8 cellular contexts compared by ENCODE assay signal in the genomic region with DNA sequence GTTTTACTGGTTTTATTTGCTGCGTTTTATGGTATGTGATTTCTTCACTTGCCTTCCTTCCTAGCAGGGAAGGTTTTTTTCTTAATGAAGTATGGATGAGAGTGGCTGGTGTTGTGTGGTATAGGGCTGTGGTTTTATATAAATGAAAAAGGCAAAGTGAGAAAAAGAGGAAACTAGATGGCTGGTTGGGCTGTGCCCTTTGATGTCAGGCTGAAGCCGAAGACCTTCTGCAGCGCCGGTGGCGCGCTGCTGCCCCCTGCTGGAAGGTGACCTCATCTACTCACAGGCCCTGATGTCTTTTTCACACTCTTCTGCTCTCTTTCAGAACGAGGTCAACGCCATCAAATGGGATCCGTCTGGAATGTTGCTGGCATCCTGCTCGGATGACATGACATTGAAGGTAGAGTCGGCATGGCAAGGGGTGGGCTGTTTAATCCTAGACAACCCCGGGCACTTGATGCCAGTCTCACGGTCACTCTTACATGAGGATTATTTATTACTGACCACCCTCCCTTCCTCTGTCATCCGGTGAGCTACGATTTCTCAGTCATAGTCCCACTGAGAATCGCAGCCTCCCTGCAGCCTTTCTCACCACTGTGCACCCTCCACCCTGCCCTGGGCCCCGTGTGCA. TPM values are rescaled to one million over a fixed set of nuclear protein-coding genes. Genes with fewer than 3 reads are reported as not detected.
DNase-seq lines count a peak whose midpoint lies in the region; ATAC-seq and TF ChIP-seq lines count a peak whose summit lies in the region.

No MANE protein-coding gene starts in this region.

- H3K36me3 ChIP-seq in GM23338 (ENCODE audit: insufficient read depth) = no peaks in the 10 kb centered on the region; the same call in 1 of the 2 replicates
- peaks cover 6% of the 10 kb centered on the region; the same call in 1 of the 2 replicates for H3K36me3 ChIP-seq in MM.1S (replicated peaks; ENCODE audit: insufficient read depth, low read length)
- H3K36me3 ChIP-seq in uterus = no peaks in the 10 kb centered on the region

- no peaks in the 10 kb centered on the region for H3K9me3 Mint-ChIP-seq in GM23338
- H3K9me3 Mint-ChIP-seq in activated naive CD4-positive, alpha-beta T cell treated with anti-CD3 and anti-CD28 coated beads, Interleukin-2, amount 50 U/mL, for 24 hours = no peaks in the 10 kb centered on the region

- DNase-seq in EL (peak; percentile 55), GM23338 (ENCODE audit: low spot score) (peak; percentile 73), MM.1S (peak; percentile 63), SKM-1 (lab: John Stamatoyannopoulos, UW; ENCODE audit: unreplicated experiment) (peak; percentile 9), head of caudate nucleus (peak; percentile 58 to 90 (median 81)), posterior vena cava (ENCODE audit: low spot score) (peak; percentile 94), uterus (peak; percentile 67 to 75)

- no peak overlapping the region for H3K4me3 Mint-ChIP-seq in GM23338
- H3K4me3 Mint-ChIP-seq in activated naive CD4-positive, alpha-beta T cell treated with anti-CD3 and anti-CD28 coated beads, Interleukin-2, amount 50 U/mL, for 24 hours = no peak overlapping the region

- H3K27me3 Mint-ChIP-seq in GM23338 (ENCODE audit: insufficient read depth, low read depth, poor library complexity) = peaks cover 3% of the 10 kb centered on the region
- no peaks in the 10 kb centered on the region for H3K27me3 Mint-ChIP-seq in activated naive CD4-positive, alpha-beta T cell treated with anti-CD3 and anti-CD28 coated beads, Interleukin-2, amount 50 U/mL, for 24 hours

- no peak overlapping the region for H2AFZ ChIP-seq in GM23338
- no peak overlapping the region for H2AFZ ChIP-seq in MM.1S (ENCODE audit: low read length)

- H3K27me3 ChIP-seq in GM23338 (ENCODE audit: insufficient read depth) (no peaks in the 10 kb centered on the region), MM.1S (replicated peaks; ENCODE audit: insufficient read depth, low read length) (no peaks in the 10 kb centered on the region), uterus (no peaks in the 10 kb centered on the region)

- peak; percentile 87 for ATAC-seq in GM23338

- no peak for TF ChIP-seq POLR2A in uterus (IDR thresholded peaks at IDR 0.05)

- peaks cover 67% of the 10 kb centered on the region for H3K36me3 Mint-ChIP-seq in GM23338 (ENCODE audit: low read depth)
- peaks cover 9% of the 10 kb centered on the region for H3K36me3 Mint-ChIP-seq in activated naive CD4-positive, alpha-beta T cell treated with anti-CD3 and anti-CD28 coated beads, Interleukin-2, amount 50 U/mL, for 24 hours

- H3K79me2 ChIP-seq in GM23338 (replicated peaks; ENCODE audit: insufficient read depth) (no peaks in the 10 kb centered on the region), MM.1S (ENCODE audit: low read length) (no peaks in the 10 kb centered on the region)

- no peak overlapping the region for H3K27ac Mint-ChIP-seq in GM23338
- peak overlapping the region; percentile 38 for H3K27ac Mint-ChIP-seq in activated naive CD4-positive, alpha-beta T cell treated with anti-CD3 and anti-CD28 coated beads, Interleukin-2, amount 50 U/mL, for 24 hours

- no peaks in the 10 kb centered on the region for H4K20me1 ChIP-seq in GM23338 (replicated peaks; ENCODE audit: insufficient read depth)
- H4K20me1 ChIP-seq in MM.1S (ENCODE audit: insufficient read depth, low read length) = no peaks in the 10 kb centered on the region

- H3K9me2 ChIP-seq in GM23338 (ENCODE audit: insufficient read depth) = no peaks in the 10 kb centered on the region
- no peaks in the 10 kb centered on the region for H3K9me2 ChIP-seq in MM.1S (replicated peaks; ENCODE audit: insufficient read depth, low read length)

- intact Hi-C loops in head of caudate nucleus (cut with DNase I) (loop anchor here (5.0 kb wide), 1 partner anchor 892 kb away; no protein-coding TSS in a partner anchor), posterior vena cava (cut with DNase I) (no loop called here), uterus (cut with DNase I; ENCODE audit: low total_unique reads) (no loop called here)

- H3F3A ChIP-seq in GM23338 (replicated peaks; ENCODE audit: low read depth) = no peaks in the 10 kb centered on the region
- H3F3A ChIP-seq in MM.1S (ENCODE audit: insufficient read depth, low read length) = no peaks in the 10 kb centered on the region

- H3K4me1 ChIP-seq in GM23338 (ENCODE audit: insufficient read depth) (no peaks in the 10 kb centered on the region), MM.1S (ENCODE audit: low read length) (no peaks in the 10 kb centered on the region), uterus (no peaks in the 10 kb centered on the region)

- H3K4me3 ChIP-seq in GM23338 (no peak overlapping the region), MM.1S (ENCODE audit: low read length) (no peak overlapping the region), uterus (no peak overlapping the region)

- H3K9ac ChIP-seq in MM.1S (ENCODE audit: low read length) = no peak overlapping the region

- H3K9me3 ChIP-seq in MM.1S (replicated peaks; ENCODE audit: insufficient read depth, low read length) (no peaks in the 10 kb centered on the region), uterus (no peaks in the 10 kb centered on the region)

- peaks cover 5% of the 10 kb centered on the region for H3K4me1 Mint-ChIP-seq in GM23338
- peaks cover 12% of the 10 kb centered on the region for H3K4me1 Mint-ChIP-seq in activated naive CD4-positive, alpha-beta T cell treated with anti-CD3 and anti-CD28 coated beads, Interleukin-2, amount 50 U/mL, for 24 hours

- no peak overlapping the region for H3K4me2 ChIP-seq in GM23338
- no peak overlapping the region for H3K4me2 ChIP-seq in MM.1S (ENCODE audit: low read depth, low read length)

- H3K27ac ChIP-seq in GM23338 (ENCODE audit: low read depth) (no peak overlapping the region), MM.1S (ENCODE audit: low read length) (no peak overlapping the region), uterus (no peak overlapping the region)

- TF ChIP-seq CTCF in GM23338 (conservative IDR thresholded peaks at IDR 0.05; ENCODE audit: low read depth in 2 of 2) (peak; percentile 65 to 78), MM.1S (IDR thresholded peaks at IDR 0.05; ENCODE audit: low read length) (peak; percentile 75), uterus (IDR thresholded peaks at IDR 0.05) (peak; percentile 62 to 82 (median 70))

TF ChIP-seq in GM23338, 12 proteins besides CTCF, POLR2A, EP300 and RAD21:
- no peak for TF ChIP-seq NANOG (IDR thresholded peaks at IDR 0.05; ENCODE audit: borderline replicate concordance)
- no peak for TF ChIP-seq ZNF114 (CRISPR knock-in tag; IDR thresholded peaks at IDR 0.05)
- no peak for TF ChIP-seq JUNB (IDR thresholded peaks at IDR 0.05; ENCODE audit: unreplicated experiment)
- TF ChIP-seq EZH2 (IDR thresholded peaks at IDR 0.05; ENCODE audit: low read depth, unreplicated experiment) = no peak
- no peak for TF ChIP-seq STAT1 (IDR thresholded peaks at IDR 0.05; ENCODE audit: unreplicated experiment)
- TF ChIP-seq CREB1 (CRISPR knock-in tag; IDR thresholded peaks at IDR 0.05; ENCODE audit: low read depth) = no peak
- no peak for TF ChIP-seq POLR2AphosphoS5 (IDR thresholded peaks at IDR 0.05; ENCODE audit: low read depth)
- TF ChIP-seq, protein P1, sequence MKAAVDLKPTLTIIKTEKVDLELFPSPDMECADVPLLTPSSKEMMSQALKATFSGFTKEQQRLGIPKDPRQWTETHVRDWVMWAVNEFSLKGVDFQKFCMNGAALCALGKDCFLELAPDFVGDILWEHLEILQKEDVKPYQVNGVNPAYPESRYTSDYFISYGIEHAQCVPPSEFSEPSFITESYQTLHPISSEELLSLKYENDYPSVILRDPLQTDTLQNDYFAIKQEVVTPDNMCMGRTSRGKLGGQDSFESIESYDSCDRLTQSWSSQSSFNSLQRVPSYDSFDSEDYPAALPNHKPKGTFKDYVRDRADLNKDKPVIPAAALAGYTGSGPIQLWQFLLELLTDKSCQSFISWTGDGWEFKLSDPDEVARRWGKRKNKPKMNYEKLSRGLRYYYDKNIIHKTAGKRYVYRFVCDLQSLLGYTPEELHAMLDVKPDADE (IDR thresholded peaks at IDR 0.05) = no peak

RNA-seq across cellular contexts. Expression of a gene that starts 56.6 kb away (rescaled TPM):
- 13.0 and 17.2 TPM in 2 replicates for total RNA-seq in GM23338 (2014; rRNA removed; shearing (Covaris generic))
- polyA plus RNA-seq in GM23338 (2016; fragmentation: Nextera tagmentation; extraction: Ambion mirVana) = 7.4 and 9.4 TPM in 2 replicates
- total RNA-seq in posterior vena cava (1 to 10 TPM in 1 of 2 donors, not detected in 1; 1.1 TPM), uterus (1 to 10 TPM in 2 of 4 donors, under 1 TPM in 1, not detected in 1; 0.26 to 7.0 (median 2.4) TPM)

Comparison
In these comparisons a context has a peak if more than half of its experiments do, and no peak if none do; other contexts are left out.
1. DNase-seq: peak in every context shown above with its lines; median percentile 94 in posterior vena cava; 81 in head of caudate nucleus; 73 in GM23338; 71 in uterus; 63 in MM.1S; 55 in EL; 9 in SKM-1.